1 cellular context compared by ENCODE assay signal in the genomic region with DNA sequence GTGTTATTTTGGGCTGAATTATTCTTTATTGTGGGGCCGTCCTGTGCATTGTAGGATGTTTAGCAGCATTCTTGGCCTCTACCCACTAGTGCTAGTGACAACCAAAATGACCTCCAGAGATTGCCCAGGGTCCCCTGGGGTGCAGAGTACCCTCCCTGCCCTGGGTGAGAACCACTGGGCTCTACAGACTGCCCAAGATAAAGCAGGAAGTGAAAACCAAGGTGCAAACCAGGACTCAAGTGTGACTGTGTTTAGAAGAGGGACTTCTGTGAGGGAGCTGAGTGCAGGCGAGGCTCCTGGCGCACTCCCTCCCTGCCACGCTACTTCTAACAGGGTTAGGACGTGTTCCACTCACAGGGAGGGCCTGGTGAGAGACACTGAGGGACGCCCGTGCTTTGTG.
A peak's percentile ranks its signal among the peaks of the same experiment; 100 is the strongest.
TF ChIP-seq lines count a peak whose summit lies in the region.

No MANE protein-coding gene starts in this region.

TF ChIP-seq in GM12878, 131 proteins besides CTCF, POLR2A, EP300 and RAD21:
- no peak for TF ChIP-seq POLR2AphosphoS2 (IDR thresholded peaks at IDR 0.05; ENCODE audit: low read depth, low read length)
- TF ChIP-seq, protein P1, sequence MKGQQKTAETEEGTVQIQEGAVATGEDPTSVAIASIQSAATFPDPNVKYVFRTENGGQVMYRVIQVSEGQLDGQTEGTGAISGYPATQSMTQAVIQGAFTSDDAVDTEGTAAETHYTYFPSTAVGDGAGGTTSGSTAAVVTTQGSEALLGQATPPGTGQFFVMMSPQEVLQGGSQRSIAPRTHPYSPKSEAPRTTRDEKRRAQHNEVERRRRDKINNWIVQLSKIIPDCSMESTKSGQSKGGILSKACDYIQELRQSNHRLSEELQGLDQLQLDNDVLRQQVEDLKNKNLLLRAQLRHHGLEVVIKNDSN (IDR thresholded peaks at IDR 0.05; ENCODE audit: borderline replicate concordance, extremely low read length, insufficient read depth, low read depth, low read length) = no peak
- TF ChIP-seq SMC3 (IDR thresholded peaks at IDR 0.05; ENCODE audit: borderline replicate concordance, low read length) = no peak
- no peak for TF ChIP-seq PML (IDR thresholded peaks at IDR 0.05; ENCODE audit: low read length)
- no peak for TF ChIP-seq GABPA (IDR thresholded peaks at IDR 0.05; ENCODE audit: low read depth)
- no peak for TF ChIP-seq NRF1 (conservative IDR thresholded peaks at IDR 0.05; ENCODE audit: low read depth, low read length)
- no peak for TF ChIP-seq YY1 (IDR thresholded peaks at IDR 0.05; ENCODE audit: low read depth, low read length)
- no peak for TF ChIP-seq SRF (IDR thresholded peaks at IDR 0.05; ENCODE audit: low read depth in 2 of 2, low read length in 2 of 2)
- TF ChIP-seq IKZF2 (IDR thresholded peaks at IDR 0.05) = no peak
- TF ChIP-seq BHLHE40 (IDR thresholded peaks at IDR 0.05; ENCODE audit: borderline replicate concordance in 1 of 2, low read depth in 2 of 2, low read length in 1 of 2) = peak in 1 of 2 experiments; percentile 36; a peak in 1 of 4 replicates
- no peak for TF ChIP-seq RCOR1 (conservative IDR thresholded peaks at IDR 0.05; ENCODE audit: low read depth, low read length)
- TF ChIP-seq, protein P2, sequence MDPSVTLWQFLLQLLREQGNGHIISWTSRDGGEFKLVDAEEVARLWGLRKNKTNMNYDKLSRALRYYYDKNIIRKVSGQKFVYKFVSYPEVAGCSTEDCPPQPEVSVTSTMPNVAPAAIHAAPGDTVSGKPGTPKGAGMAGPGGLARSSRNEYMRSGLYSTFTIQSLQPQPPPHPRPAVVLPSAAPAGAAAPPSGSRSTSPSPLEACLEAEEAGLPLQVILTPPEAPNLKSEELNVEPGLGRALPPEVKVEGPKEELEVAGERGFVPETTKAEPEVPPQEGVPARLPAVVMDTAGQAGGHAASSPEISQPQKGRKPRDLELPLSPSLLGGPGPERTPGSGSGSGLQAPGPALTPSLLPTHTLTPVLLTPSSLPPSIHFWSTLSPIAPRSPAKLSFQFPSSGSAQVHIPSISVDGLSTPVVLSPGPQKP (IDR thresholded peaks at IDR 0.05; ENCODE audit: low read depth, low read length) = no peak
- TF ChIP-seq, protein P3, sequence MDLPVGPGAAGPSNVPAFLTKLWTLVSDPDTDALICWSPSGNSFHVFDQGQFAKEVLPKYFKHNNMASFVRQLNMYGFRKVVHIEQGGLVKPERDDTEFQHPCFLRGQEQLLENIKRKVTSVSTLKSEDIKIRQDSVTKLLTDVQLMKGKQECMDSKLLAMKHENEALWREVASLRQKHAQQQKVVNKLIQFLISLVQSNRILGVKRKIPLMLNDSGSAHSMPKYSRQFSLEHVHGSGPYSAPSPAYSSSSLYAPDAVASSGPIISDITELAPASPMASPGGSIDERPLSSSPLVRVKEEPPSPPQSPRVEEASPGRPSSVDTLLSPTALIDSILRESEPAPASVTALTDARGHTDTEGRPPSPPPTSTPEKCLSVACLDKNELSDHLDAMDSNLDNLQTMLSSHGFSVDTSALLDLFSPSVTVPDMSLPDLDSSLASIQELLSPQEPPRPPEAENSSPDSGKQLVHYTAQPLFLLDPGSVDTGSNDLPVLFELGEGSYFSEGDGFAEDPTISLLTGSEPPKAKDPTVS (IDR thresholded peaks at IDR 0.05; ENCODE audit: low read depth, low read length) = no peak
- 0 out of 2 replicates have a peak, but pooled peaks have one; percentile 47 for TF ChIP-seq DPF2 (IDR thresholded peaks at IDR 0.05)
- no peak for TF ChIP-seq ZNF24 (IDR thresholded peaks at IDR 0.05)
- no peak for TF ChIP-seq CREB1 (IDR thresholded peaks at IDR 0.05; ENCODE audit: low read depth)
- TF ChIP-seq PAX5 (IDR thresholded peaks at IDR 0.05; ENCODE audit: borderline replicate concordance, low read depth, low read length) = no peak
- no peak for TF ChIP-seq CREM (IDR thresholded peaks at IDR 0.05; ENCODE audit: low read depth)
- TF ChIP-seq, protein P4, sequence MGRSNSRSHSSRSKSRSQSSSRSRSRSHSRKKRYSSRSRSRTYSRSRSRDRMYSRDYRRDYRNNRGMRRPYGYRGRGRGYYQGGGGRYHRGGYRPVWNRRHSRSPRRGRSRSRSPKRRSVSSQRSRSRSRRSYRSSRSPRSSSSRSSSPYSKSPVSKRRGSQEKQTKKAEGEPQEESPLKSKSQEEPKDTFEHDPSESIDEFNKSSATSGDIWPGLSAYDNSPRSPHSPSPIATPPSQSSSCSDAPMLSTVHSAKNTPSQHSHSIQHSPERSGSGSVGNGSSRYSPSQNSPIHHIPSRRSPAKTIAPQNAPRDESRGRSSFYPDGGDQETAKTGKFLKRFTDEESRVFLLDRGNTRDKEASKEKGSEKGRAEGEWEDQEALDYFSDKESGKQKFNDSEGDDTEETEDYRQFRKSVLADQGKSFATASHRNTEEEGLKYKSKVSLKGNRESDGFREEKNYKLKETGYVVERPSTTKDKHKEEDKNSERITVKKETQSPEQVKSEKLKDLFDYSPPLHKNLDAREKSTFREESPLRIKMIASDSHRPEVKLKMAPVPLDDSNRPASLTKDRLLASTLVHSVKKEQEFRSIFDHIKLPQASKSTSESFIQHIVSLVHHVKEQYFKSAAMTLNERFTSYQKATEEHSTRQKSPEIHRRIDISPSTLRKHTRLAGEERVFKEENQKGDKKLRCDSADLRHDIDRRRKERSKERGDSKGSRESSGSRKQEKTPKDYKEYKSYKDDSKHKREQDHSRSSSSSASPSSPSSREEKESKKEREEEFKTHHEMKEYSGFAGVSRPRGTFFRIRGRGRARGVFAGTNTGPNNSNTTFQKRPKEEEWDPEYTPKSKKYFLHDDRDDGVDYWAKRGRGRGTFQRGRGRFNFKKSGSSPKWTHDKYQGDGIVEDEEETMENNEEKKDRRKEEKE (IDR thresholded peaks at IDR 0.05) = no peak
- no peak for TF ChIP-seq ATF7 (IDR thresholded peaks at IDR 0.05; ENCODE audit: low read depth)
- TF ChIP-seq ZSCAN29 (IDR thresholded peaks at IDR 0.05) = no peak
- no peak for TF ChIP-seq SIN3A (IDR thresholded peaks at IDR 0.05; ENCODE audit: low read depth, low read length)
- no peak for TF ChIP-seq ZNF217 (IDR thresholded peaks at IDR 0.05)
- no peak for TF ChIP-seq TCF3 (IDR thresholded peaks at IDR 0.05; ENCODE audit: borderline replicate concordance, insufficient read depth, low read depth, low read length)
- TF ChIP-seq, protein P5, sequence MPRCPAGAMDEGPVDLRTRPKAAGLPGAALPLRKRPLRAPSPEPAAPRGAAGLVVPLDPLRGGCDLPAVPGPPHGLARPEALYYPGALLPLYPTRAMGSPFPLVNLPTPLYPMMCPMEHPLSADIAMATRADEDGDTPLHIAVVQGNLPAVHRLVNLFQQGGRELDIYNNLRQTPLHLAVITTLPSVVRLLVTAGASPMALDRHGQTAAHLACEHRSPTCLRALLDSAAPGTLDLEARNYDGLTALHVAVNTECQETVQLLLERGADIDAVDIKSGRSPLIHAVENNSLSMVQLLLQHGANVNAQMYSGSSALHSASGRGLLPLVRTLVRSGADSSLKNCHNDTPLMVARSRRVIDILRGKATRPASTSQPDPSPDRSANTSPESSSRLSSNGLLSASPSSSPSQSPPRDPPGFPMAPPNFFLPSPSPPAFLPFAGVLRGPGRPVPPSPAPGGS (IDR thresholded peaks at IDR 0.05; ENCODE audit: borderline replicate concordance, insufficient read depth, low read depth, low read length, poor library complexity, severe bottlenecking) = no peak
- TF ChIP-seq HDAC6 (IDR thresholded peaks at IDR 0.05; ENCODE audit: unreplicated experiment) = no peak
- no peak for TF ChIP-seq RB1 (IDR thresholded peaks at IDR 0.05; ENCODE audit: borderline replicate concordance)
- TF ChIP-seq RUNX3 (IDR thresholded peaks at IDR 0.05; ENCODE audit: low read length) = no peak
- TF ChIP-seq KLF5 (IDR thresholded peaks at IDR 0.05; ENCODE audit: partially characterized antibody) = no peak
- TF ChIP-seq, protein P6, sequence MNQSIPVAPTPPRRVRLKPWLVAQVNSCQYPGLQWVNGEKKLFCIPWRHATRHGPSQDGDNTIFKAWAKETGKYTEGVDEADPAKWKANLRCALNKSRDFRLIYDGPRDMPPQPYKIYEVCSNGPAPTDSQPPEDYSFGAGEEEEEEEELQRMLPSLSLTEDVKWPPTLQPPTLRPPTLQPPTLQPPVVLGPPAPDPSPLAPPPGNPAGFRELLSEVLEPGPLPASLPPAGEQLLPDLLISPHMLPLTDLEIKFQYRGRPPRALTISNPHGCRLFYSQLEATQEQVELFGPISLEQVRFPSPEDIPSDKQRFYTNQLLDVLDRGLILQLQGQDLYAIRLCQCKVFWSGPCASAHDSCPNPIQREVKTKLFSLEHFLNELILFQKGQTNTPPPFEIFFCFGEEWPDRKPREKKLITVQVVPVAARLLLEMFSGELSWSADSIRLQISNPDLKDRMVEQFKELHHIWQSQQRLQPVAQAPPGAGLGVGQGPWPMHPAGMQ (IDR thresholded peaks at IDR 0.05; ENCODE audit: borderline replicate concordance) = no peak
- TF ChIP-seq BRCA1 (IDR thresholded peaks at IDR 0.05; ENCODE audit: low read depth, low read length) = no peak
- TF ChIP-seq JUND (IDR thresholded peaks at IDR 0.05; ENCODE audit: low read depth, low read length) = no peak
- no peak for TF ChIP-seq TCF7 (IDR thresholded peaks at IDR 0.05; ENCODE audit: borderline replicate concordance)
- TF ChIP-seq POLR2AphosphoS5 (IDR thresholded peaks at IDR 0.05; ENCODE audit: low read length) = no peak
- no peak for TF ChIP-seq FOS (IDR thresholded peaks at IDR 0.05; ENCODE audit: borderline replicate concordance, extremely low read depth, insufficient read length)
- TF ChIP-seq SPI1 (IDR thresholded peaks at IDR 0.05; ENCODE audit: borderline replicate concordance, insufficient read depth, low read depth, low read length) = peak; percentile 71; the same call in 1 of the 2 replicates
- 0 out of 2 replicates have a peak, but pooled peaks have one; percentile 20 for TF ChIP-seq IKZF1 (conservative IDR thresholded peaks at IDR 0.05)
- TF ChIP-seq, protein P7, sequence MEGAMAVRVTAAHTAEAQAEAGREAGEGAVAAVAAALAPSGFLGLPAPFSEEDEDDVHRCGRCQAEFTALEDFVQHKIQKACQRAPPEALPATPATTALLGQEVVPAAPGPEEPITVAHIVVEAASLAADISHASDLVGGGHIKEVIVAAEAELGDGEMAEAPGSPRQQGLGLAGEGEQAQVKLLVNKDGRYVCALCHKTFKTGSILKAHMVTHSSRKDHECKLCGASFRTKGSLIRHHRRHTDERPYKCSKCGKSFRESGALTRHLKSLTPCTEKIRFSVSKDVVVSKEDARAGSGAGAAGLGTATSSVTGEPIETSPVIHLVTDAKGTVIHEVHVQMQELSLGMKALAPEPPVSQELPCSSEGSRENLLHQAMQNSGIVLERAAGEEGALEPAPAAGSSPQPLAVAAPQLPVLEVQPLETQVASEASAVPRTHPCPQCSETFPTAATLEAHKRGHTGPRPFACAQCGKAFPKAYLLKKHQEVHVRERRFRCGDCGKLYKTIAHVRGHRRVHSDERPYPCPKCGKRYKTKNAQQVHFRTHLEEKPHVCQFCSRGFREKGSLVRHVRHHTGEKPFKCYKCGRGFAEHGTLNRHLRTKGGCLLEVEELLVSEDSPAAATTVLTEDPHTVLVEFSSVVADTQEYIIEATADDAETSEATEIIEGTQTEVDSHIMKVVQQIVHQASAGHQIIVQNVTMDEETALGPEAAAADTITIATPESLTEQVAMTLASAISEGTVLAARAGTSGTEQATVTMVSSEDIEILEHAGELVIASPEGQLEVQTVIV (IDR thresholded peaks at IDR 0.05; ENCODE audit: borderline replicate concordance, partially characterized antibody) = no peak
- TF ChIP-seq SREBF1 (IDR thresholded peaks at IDR 0.05; ENCODE audit: low read length) = no peak
- 0 out of 2 replicates have a peak, but pooled peaks have one; percentile 21 for TF ChIP-seq NR2F1 (conservative IDR thresholded peaks at IDR 0.05)
- no peak for TF ChIP-seq YBX1 (IDR thresholded peaks at IDR 0.05)
- no peak for TF ChIP-seq JUNB (IDR thresholded peaks at IDR 0.05)
- no peak for TF ChIP-seq RELA (IDR thresholded peaks at IDR 0.05; ENCODE audit: borderline replicate concordance, partially characterized antibody)
- no peak for TF ChIP-seq STAT1 (conservative IDR thresholded peaks at IDR 0.05)
- no peak for TF ChIP-seq ASH2L (IDR thresholded peaks at IDR 0.05; ENCODE audit: borderline replicate concordance, low read depth)
- no peak for TF ChIP-seq LARP7 (IDR thresholded peaks at IDR 0.05)
- TF ChIP-seq, protein P8, sequence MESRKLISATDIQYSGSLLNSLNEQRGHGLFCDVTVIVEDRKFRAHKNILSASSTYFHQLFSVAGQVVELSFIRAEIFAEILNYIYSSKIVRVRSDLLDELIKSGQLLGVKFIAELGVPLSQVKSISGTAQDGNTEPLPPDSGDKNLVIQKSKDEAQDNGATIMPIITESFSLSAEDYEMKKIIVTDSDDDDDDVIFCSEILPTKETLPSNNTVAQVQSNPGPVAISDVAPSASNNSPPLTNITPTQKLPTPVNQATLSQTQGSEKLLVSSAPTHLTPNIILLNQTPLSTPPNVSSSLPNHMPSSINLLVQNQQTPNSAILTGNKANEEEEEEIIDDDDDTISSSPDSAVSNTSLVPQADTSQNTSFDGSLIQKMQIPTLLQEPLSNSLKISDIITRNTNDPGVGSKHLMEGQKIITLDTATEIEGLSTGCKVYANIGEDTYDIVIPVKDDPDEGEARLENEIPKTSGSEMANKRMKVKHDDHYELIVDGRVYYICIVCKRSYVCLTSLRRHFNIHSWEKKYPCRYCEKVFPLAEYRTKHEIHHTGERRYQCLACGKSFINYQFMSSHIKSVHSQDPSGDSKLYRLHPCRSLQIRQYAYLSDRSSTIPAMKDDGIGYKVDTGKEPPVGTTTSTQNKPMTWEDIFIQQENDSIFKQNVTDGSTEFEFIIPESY (IDR thresholded peaks at IDR 0.05) = 0 out of 2 replicates have a peak, but pooled peaks have one; percentile 39
- no peak for TF ChIP-seq EZH2 (IDR thresholded peaks at IDR 0.05; ENCODE audit: borderline replicate concordance, control insufficient read depth, low read depth, low read length)
- peak; percentile 52 for TF ChIP-seq MEF2B (IDR thresholded peaks at IDR 0.05; ENCODE audit: partially characterized antibody, poor library complexity, severe bottlenecking)
- no peak for TF ChIP-seq ZNF274 (IDR thresholded peaks at IDR 0.05; ENCODE audit: insufficient read depth, insufficient read length)
- no peak for TF ChIP-seq CHD4 (IDR thresholded peaks at IDR 0.05)
- TF ChIP-seq, protein P9, sequence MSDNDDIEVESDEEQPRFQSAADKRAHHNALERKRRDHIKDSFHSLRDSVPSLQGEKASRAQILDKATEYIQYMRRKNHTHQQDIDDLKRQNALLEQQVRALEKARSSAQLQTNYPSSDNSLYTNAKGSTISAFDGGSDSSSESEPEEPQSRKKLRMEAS (IDR thresholded peaks at IDR 0.05; ENCODE audit: low read depth, low read length) = no peak
- TF ChIP-seq, protein P10, sequence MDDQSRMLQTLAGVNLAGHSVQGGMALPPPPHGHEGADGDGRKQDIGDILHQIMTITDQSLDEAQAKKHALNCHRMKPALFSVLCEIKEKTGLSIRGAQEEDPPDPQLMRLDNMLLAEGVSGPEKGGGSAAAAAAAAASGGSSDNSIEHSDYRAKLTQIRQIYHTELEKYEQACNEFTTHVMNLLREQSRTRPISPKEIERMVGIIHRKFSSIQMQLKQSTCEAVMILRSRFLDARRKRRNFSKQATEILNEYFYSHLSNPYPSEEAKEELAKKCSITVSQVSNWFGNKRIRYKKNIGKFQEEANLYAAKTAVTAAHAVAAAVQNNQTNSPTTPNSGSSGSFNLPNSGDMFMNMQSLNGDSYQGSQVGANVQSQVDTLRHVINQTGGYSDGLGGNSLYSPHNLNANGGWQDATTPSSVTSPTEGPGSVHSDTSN (IDR thresholded peaks at IDR 0.05; ENCODE audit: insufficient replicate concordance, low read depth, low read length) = no peak
